Comparison of ENCODE assay signal across 9 cellular contexts in genomic region chr19:7859087-7859486, GRCh38. TPM values are rescaled to one million over a fixed set of nuclear protein-coding genes. Genes with fewer than 3 reads are reported as not detected.
"Had no signal": no experiment of that assay in that cellular context is flagged by ENCODE, and none has a peak within 500 bp of the region (broad histone marks: within the 10 kb centered on the region; RNA-seq: fewer than 3 reads in every experiment).

No MANE protein-coding gene starts in this region.

RNA-seq across cellular contexts. Expression of gene PRR36, which starts 15.1 kb away (rescaled TPM):
- total RNA-seq: dermis microvascular lymphatic vessel endothelial cell, gastrocnemius medialis, glomerular endothelial cell, lung microvascular endothelial cell, mesenteric fat pad, myocyte had no signal
- polyA plus RNA-seq: keratinocyte had no signal

RNA-seq across cellular contexts. Expression of gene TGFBR3L, which starts 55.5 kb away (rescaled TPM):
- total RNA-seq: colonic mucosa, esophagus squamous epithelium, lung microvascular endothelial cell, mesenteric fat pad had no signal
